ENCODE assay signal across 1 cellular context in the genomic region with DNA sequence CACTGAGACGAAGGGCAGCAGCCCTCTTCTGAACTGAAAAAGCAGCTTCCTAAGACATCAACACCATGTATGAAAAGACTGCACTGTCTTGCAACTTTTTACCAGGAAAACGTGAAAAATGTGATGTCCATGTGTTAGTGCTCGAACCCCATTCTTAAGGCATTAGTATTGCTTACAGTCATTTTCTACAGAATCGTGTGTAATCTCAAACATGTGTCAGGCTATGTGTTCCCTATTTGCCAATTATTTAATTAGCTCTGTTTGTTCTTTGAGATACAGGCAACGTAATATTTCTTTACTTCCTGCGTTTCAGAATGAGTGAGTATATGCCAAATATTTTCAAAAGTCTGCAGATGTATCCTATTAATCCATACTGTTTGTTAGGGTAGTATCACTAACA.
TF ChIP-seq lines count a peak whose summit lies in the region.

No MANE protein-coding gene starts in this region.

TF ChIP-seq in endothelial cell of umbilical vein, 7 proteins besides CTCF, POLR2A, EP300 and RAD21 (continued from another document):
- TF ChIP-seq, protein P1, sequence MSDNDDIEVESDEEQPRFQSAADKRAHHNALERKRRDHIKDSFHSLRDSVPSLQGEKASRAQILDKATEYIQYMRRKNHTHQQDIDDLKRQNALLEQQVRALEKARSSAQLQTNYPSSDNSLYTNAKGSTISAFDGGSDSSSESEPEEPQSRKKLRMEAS (IDR thresholded peaks at IDR 0.05; ENCODE audit: insufficient read depth, insufficient read length), result no peak
TF ChIP-seq in endothelial cell of umbilical vein: peak in this region for 0.
